In genomic region chr13:106233336-106233735, GRCh38 we compare ENCODE assay signal across 1 cellular context.
A peak's percentile ranks its signal among the peaks of the same experiment; 100 is the strongest.
TF ChIP-seq lines count a peak whose summit lies in the region.

No MANE protein-coding gene starts in this region.

TF ChIP-seq in GM23338, 12 proteins besides CTCF, POLR2A, EP300 and RAD21:
- TF ChIP-seq REST (IDR thresholded peaks at IDR 0.05; ENCODE audit: unreplicated experiment) (no peak), STAT1 (IDR thresholded peaks at IDR 0.05; ENCODE audit: unreplicated experiment) (no peak), CREB1 (CRISPR knock-in tag; IDR thresholded peaks at IDR 0.05; ENCODE audit: low read depth) (no peak), EZH2 (IDR thresholded peaks at IDR 0.05; ENCODE audit: low read depth, unreplicated experiment) (no peak), JUNB (IDR thresholded peaks at IDR 0.05; ENCODE audit: unreplicated experiment) (no peak), ETS1 (IDR thresholded peaks at IDR 0.05) (no peak), EZH2phosphoT487 (IDR thresholded peaks at IDR 0.05; ENCODE audit: unreplicated experiment) (no peak), NANOG (IDR thresholded peaks at IDR 0.05; ENCODE audit: borderline replicate concordance) (peak; percentile 64; the same call in 1 of the 2 replicates), ZNF114 (CRISPR knock-in tag; IDR thresholded peaks at IDR 0.05) (no peak), ZNF331 (CRISPR knock-in tag; IDR thresholded peaks at IDR 0.05; ENCODE audit: low read depth) (no peak), ZNF462 (CRISPR knock-in tag; IDR thresholded peaks at IDR 0.05) (peak; percentile 83; the same call in 1 of the 2 replicates)
